In genomic region chr3:121063628-121064027, GRCh38 we compare ENCODE assay signal across 16 cellular contexts.
"Had no signal": no experiment of that assay in that cellular context is flagged by ENCODE, and none has a peak within 500 bp of the region (broad histone marks: within the 10 kb centered on the region; RNA-seq: fewer than 3 reads in every experiment).

No MANE protein-coding gene starts in this region.

- H3K9me3 ChIP-seq: ascending aorta, breast epithelium, ovary, sigmoid colon, upper lobe of right lung had no signal

- ATAC-seq: effector memory CD8-positive, alpha-beta T cell; left lobe of liver; stimulated activated naive CD8-positive, alpha-beta T cell treated with anti-CD3 and anti-CD28 coated beads, Interleukin-15, amount 100 ng/mL, for 72 hours; upper lobe of right lung had no signal

- FAIRE-seq: islet of Langerhans had no signal

- H3K36me3 ChIP-seq: ascending aorta, breast epithelium, ovary, sigmoid colon, spleen, upper lobe of right lung had no signal

- DNase-seq: activated naive CD4-positive, alpha-beta T cell treated with anti-CD3 and anti-CD28 coated beads for 36 hours; cerebellar nuclear complex; effector memory CD8-positive, alpha-beta T cell; foreskin melanocyte; naive B cell; ovary; sigmoid colon; spleen; stimulated activated naive CD8-positive, alpha-beta T cell treated with anti-CD3 and anti-CD28 coated beads, Interleukin-15, amount 100 ng/mL, for 72 hours; upper lobe of right lung had no signal

- H3K27ac Mint-ChIP-seq: activated naive CD4-positive, alpha-beta T cell treated with anti-CD3 and anti-CD28 coated beads for 36 hours; dendritic cell treated with granulocyte-macrophage colony-stimulating factor and Interleukin-4, amounts not matched to agents 40 ng/mL and 50 ng/mL, for 4 days; effector memory CD8-positive, alpha-beta T cell; naive B cell had no signal

- H3K4me3 ChIP-seq: ascending aorta, breast epithelium, ovary, sigmoid colon, spleen, upper lobe of right lung had no signal

- H3K27me3 ChIP-seq: ascending aorta, breast epithelium, ovary, sigmoid colon, spleen, upper lobe of right lung had no signal

- H3K4me1 ChIP-seq: ascending aorta, breast epithelium, sigmoid colon, spleen, upper lobe of right lung had no signal

- H3K4me1 Mint-ChIP-seq: naive B cell; stimulated activated naive CD8-positive, alpha-beta T cell treated with anti-CD3 and anti-CD28 coated beads, Interleukin-15, amount 100 ng/mL, for 72 hours had no signal

- H3K36me3 Mint-ChIP-seq: naive B cell had no signal

- H3K9me3 Mint-ChIP-seq: stimulated activated naive CD8-positive, alpha-beta T cell treated with anti-CD3 and anti-CD28 coated beads, Interleukin-15, amount 100 ng/mL, for 72 hours had no signal

- H3K4me3 Mint-ChIP-seq: activated naive CD4-positive, alpha-beta T cell treated with anti-CD3 and anti-CD28 coated beads for 36 hours; dendritic cell treated with granulocyte-macrophage colony-stimulating factor and Interleukin-4, amounts not matched to agents 40 ng/mL and 50 ng/mL, for 4 days; effector memory CD8-positive, alpha-beta T cell; stimulated activated naive CD8-positive, alpha-beta T cell treated with anti-CD3 and anti-CD28 coated beads, Interleukin-15, amount 100 ng/mL, for 72 hours had no signal

- H3K27ac ChIP-seq: ascending aorta, breast epithelium, epithelial cell of prostate, ovary, sigmoid colon, spleen, upper lobe of right lung had no signal

- H3K27me3 Mint-ChIP-seq: dendritic cell treated with granulocyte-macrophage colony-stimulating factor and Interleukin-4, amounts not matched to agents 40 ng/mL and 50 ng/mL, for 4 days; effector memory CD8-positive, alpha-beta T cell; naive B cell; stimulated activated naive CD8-positive, alpha-beta T cell treated with anti-CD3 and anti-CD28 coated beads, Interleukin-15, amount 100 ng/mL, for 72 hours had no signal
